In genomic region chr12:12704593-12705230, GRCh38 we compare ENCODE assay signal across 8 cellular contexts. TPM values are rescaled to one million over a fixed set of nuclear protein-coding genes. Genes with fewer than 3 reads are reported as not detected.
DNase-seq lines count a peak whose midpoint lies in the region; ATAC-seq and TF ChIP-seq lines count a peak whose summit lies in the region.

No MANE protein-coding gene starts in this region.

- H3K27ac Mint-ChIP-seq in activated CD4-positive, alpha-beta memory T cell treated with anti-CD3 and anti-CD28 coated beads for 36 hours = no peak overlapping the region
- no peak overlapping the region for H3K27ac Mint-ChIP-seq in activated CD4-positive, alpha-beta memory T cell treated with anti-CD3 and anti-CD28 coated beads, Interleukin-2, amount 10 ng/mL, durations not matched to agents 7 days and 5 days
- no peak overlapping the region for H3K27ac Mint-ChIP-seq in GM23338

- TF ChIP-seq POLR2A in NB4 (IDR thresholded peaks at IDR 0.05; ENCODE audit: extremely low read depth, insufficient read length) (no peak), right lobe of liver (IDR thresholded peaks at IDR 0.05) (no peak)

- CTCF ChIA-PET in activated CD4-positive, alpha-beta memory T cell treated with anti-CD3 and anti-CD28 coated beads for 36 hours (lab: Charles Lee) = interaction anchor here (0.6 to 1.7 kb wide), 7 partner anchors 9 to 318 kb away, joined by 3 to 6 read pairs (median 4); no protein-coding TSS in a partner anchor
- CTCF ChIA-PET in activated CD4-positive, alpha-beta memory T cell treated with anti-CD3 and anti-CD28 coated beads, Interleukin-2, amount 10 ng/mL, durations not matched to agents 7 days and 5 days (lab: Charles Lee) = interaction anchor here (0.6 to 1.5 kb wide), 6 partner anchors 10 to 359 kb away, joined by 3 to 7 read pairs (median 4); no protein-coding TSS in a partner anchor

- H3K9me2 ChIP-seq in GM23338 (ENCODE audit: insufficient read depth) = no peaks in the 10 kb centered on the region

- H4K20me1 ChIP-seq in GM23338 (replicated peaks; ENCODE audit: insufficient read depth) = no peaks in the 10 kb centered on the region

- no peaks in the 10 kb centered on the region for H3F3A ChIP-seq in GM23338 (replicated peaks; ENCODE audit: low read depth)

- H3K4me3 ChIP-seq in GM23338 (no peak overlapping the region), NB4 (ENCODE audit: low read depth, low read length) (no peak overlapping the region), right lobe of liver (no peak overlapping the region), upper lobe of right lung (no peak overlapping the region)

- H2AFZ ChIP-seq in GM23338 = no peak overlapping the region

- H3K79me2 ChIP-seq in GM23338 (replicated peaks; ENCODE audit: insufficient read depth) = no peaks in the 10 kb centered on the region

- ATAC-seq in GM23338 (peak; percentile 97), right lobe of liver (peak; percentile 100), upper lobe of right lung (peak; percentile 99)

- no peak overlapping the region for H3K4me3 Mint-ChIP-seq in activated CD4-positive, alpha-beta memory T cell treated with anti-CD3 and anti-CD28 coated beads for 36 hours
- no peak overlapping the region for H3K4me3 Mint-ChIP-seq in activated CD4-positive, alpha-beta memory T cell treated with anti-CD3 and anti-CD28 coated beads, Interleukin-2, amount 10 ng/mL, durations not matched to agents 7 days and 5 days
- no peak overlapping the region for H3K4me3 Mint-ChIP-seq in GM23338

- H3K4me2 ChIP-seq in GM23338 = no peak overlapping the region

- no peaks in the 10 kb centered on the region for H3K27me3 Mint-ChIP-seq in activated CD4-positive, alpha-beta memory T cell treated with anti-CD3 and anti-CD28 coated beads for 36 hours
- no peaks in the 10 kb centered on the region for H3K27me3 Mint-ChIP-seq in activated CD4-positive, alpha-beta memory T cell treated with anti-CD3 and anti-CD28 coated beads, Interleukin-2, amount 10 ng/mL, durations not matched to agents 7 days and 5 days
- H3K27me3 Mint-ChIP-seq in GM23338 (ENCODE audit: insufficient read depth, low read depth, poor library complexity) = peaks cover 1% of the 10 kb centered on the region

- no peaks in the 10 kb centered on the region for H3K27me3 ChIP-seq in GM23338 (ENCODE audit: insufficient read depth)
- no peaks in the 10 kb centered on the region for H3K27me3 ChIP-seq in right lobe of liver
- H3K27me3 ChIP-seq in upper lobe of right lung = no peaks in the 10 kb centered on the region

- peak; percentile 34 for DNase-seq in activated CD4-positive, alpha-beta memory T cell treated with anti-CD3 and anti-CD28 coated beads for 36 hours
- no peak for DNase-seq in activated CD4-positive, alpha-beta memory T cell treated with anti-CD3 and anti-CD28 coated beads, Interleukin-2, amount 10 ng/mL, durations not matched to agents 7 days and 5 days
- DNase-seq in GM23338 (ENCODE audit: low spot score) (peak; percentile 96), NB4 (ENCODE audit: low read depth) (peak; percentile 86), SHP77 treated with DMSO at 0.1 percent for 48 hours (lab: John Stamatoyannopoulos, UW) (peak; percentile 17), dedifferentiated amniotic fluid mesenchymal stem cell (ENCODE audit: extremely low spot score) (peak; percentile 90), right lobe of liver (peak in 1 of 3 donors; percentile 67), upper lobe of right lung (no peak)

- no peaks in the 10 kb centered on the region for H3K36me3 Mint-ChIP-seq in activated CD4-positive, alpha-beta memory T cell treated with anti-CD3 and anti-CD28 coated beads for 36 hours
- peaks cover 14% of the 10 kb centered on the region for H3K36me3 Mint-ChIP-seq in activated CD4-positive, alpha-beta memory T cell treated with anti-CD3 and anti-CD28 coated beads, Interleukin-2, amount 10 ng/mL, durations not matched to agents 7 days and 5 days (ENCODE audit: low read depth)
- no peaks in the 10 kb centered on the region for H3K36me3 Mint-ChIP-seq in GM23338 (ENCODE audit: low read depth)

- H3K9me3 Mint-ChIP-seq in activated CD4-positive, alpha-beta memory T cell treated with anti-CD3 and anti-CD28 coated beads for 36 hours = no peaks in the 10 kb centered on the region
- no peaks in the 10 kb centered on the region for H3K9me3 Mint-ChIP-seq in activated CD4-positive, alpha-beta memory T cell treated with anti-CD3 and anti-CD28 coated beads, Interleukin-2, amount 10 ng/mL, durations not matched to agents 7 days and 5 days
- no peaks in the 10 kb centered on the region for H3K9me3 Mint-ChIP-seq in GM23338

- intact Hi-C loops in activated CD4-positive, alpha-beta memory T cell treated with anti-CD3 and anti-CD28 coated beads for 36 hours (cut with micrococcal nuclease) = loop anchor here (1.0 kb wide), 2 partner anchors 59 to 328 kb away; no protein-coding TSS in a partner anchor
- intact Hi-C loops in right lobe of liver (cut with DNase I) (no loop called here), upper lobe of right lung (cut with DNase I) (loop anchor here (10.0 kb wide), 1 partner anchor 330 kb away; no protein-coding TSS in a partner anchor)

- H3K4me1 ChIP-seq in GM23338 (ENCODE audit: insufficient read depth) = 0 out of 2 replicates have a peak, but pooled peaks cover 7% of the 10 kb centered on the region
- H3K4me1 ChIP-seq in right lobe of liver = peaks cover 0 to 8% (median 3%) of the 10 kb centered on the region in 4 donors
- H3K4me1 ChIP-seq in upper lobe of right lung = peaks cover 5% of the 10 kb centered on the region

- POLR2A ChIA-PET in activated CD4-positive, alpha-beta memory T cell treated with anti-CD3 and anti-CD28 coated beads for 36 hours (lab: Charles Lee) = interaction anchor here (0.7 kb wide), 1 partner anchor 212 kb away, joined by 3 read pairs; no protein-coding TSS in a partner anchor
- POLR2A ChIA-PET in activated CD4-positive, alpha-beta memory T cell treated with anti-CD3 and anti-CD28 coated beads, Interleukin-2, amount 10 ng/mL, durations not matched to agents 7 days and 5 days (lab: Charles Lee) = interaction anchor here (0.8 to 17.8 kb wide), 7 partner anchors 7 to 347 kb away, joined by 3 to 886 read pairs (median 3); partner anchors contain the start of gene CDKN1B

- TF ChIP-seq CTCF in GM23338 (conservative IDR thresholded peaks at IDR 0.05; ENCODE audit: low read depth in 2 of 2) (peak; percentile 100), NB4 (IDR thresholded peaks at IDR 0.05; ENCODE audit: low read depth, low read length) (peak; percentile 74), right lobe of liver (IDR thresholded peaks at IDR 0.05) (peak; percentile 91 to 100 (median 95)), upper lobe of right lung (IDR thresholded peaks at IDR 0.05) (peak; percentile 90)

- H3K36me3 ChIP-seq in GM23338 (ENCODE audit: insufficient read depth) (no peaks in the 10 kb centered on the region), right lobe of liver (no peaks in the 10 kb centered on the region), upper lobe of right lung (no peaks in the 10 kb centered on the region)

- H3K9me3 ChIP-seq in right lobe of liver = no peaks in the 10 kb centered on the region
- no peaks in the 10 kb centered on the region for H3K9me3 ChIP-seq in upper lobe of right lung

- no peak overlapping the region for H3K27ac ChIP-seq in GM23338 (ENCODE audit: low read depth)
- H3K27ac ChIP-seq in right lobe of liver = peak overlapping the region in 2 of 3 donors; percentile 25 to 64
- no peak overlapping the region for H3K27ac ChIP-seq in upper lobe of right lung

- 33% methylated on average over 7 of the region's 7 CpGs for WGBS in right lobe of liver (ENCODE audit: insufficient coverage, low coverage, low lambda C conversion rate, missing lambda C conversion rate)

- peaks cover 29% of the 10 kb centered on the region for H3K4me1 Mint-ChIP-seq in activated CD4-positive, alpha-beta memory T cell treated with anti-CD3 and anti-CD28 coated beads for 36 hours (ENCODE audit: low read depth)
- H3K4me1 Mint-ChIP-seq in activated CD4-positive, alpha-beta memory T cell treated with anti-CD3 and anti-CD28 coated beads, Interleukin-2, amount 10 ng/mL, durations not matched to agents 7 days and 5 days = peaks cover 27% of the 10 kb centered on the region
- H3K4me1 Mint-ChIP-seq in GM23338 = peaks cover 22% of the 10 kb centered on the region; the same call in 2 of the 3 replicates

TF ChIP-seq in GM23338, 12 proteins besides CTCF, POLR2A, EP300 and RAD21 (continues in another document):
- TF ChIP-seq ETS1 (IDR thresholded peaks at IDR 0.05) = no peak

RNA-seq across cellular contexts. Expression of gene GPR19, which starts 8.7 kb away (rescaled TPM):
- total RNA-seq in activated CD4-positive, alpha-beta memory T cell treated with anti-CD3 and anti-CD28 coated beads for 36 hours = 10 to 100 TPM; 23.1 to 24.5 TPM
- 10 to 100 TPM; 18.6 to 20.1 TPM for total RNA-seq in activated CD4-positive, alpha-beta memory T cell treated with anti-CD3 and anti-CD28 coated beads, Interleukin-2, amount 10 ng/mL, durations not matched to agents 7 days and 5 days
- total RNA-seq in GM23338 (2014; rRNA removed; shearing (Covaris generic)) = 15.3 and 18.7 TPM in 2 replicates
- 12.1 and 14.3 TPM in 2 replicates for polyA plus RNA-seq in GM23338 (2016; fragmentation: Nextera tagmentation; extraction: Ambion mirVana)
- under 1 TPM in 1 of 6 experiments, not detected in 5; 0.11 TPM for total RNA-seq in right lobe of liver
- not detected for total RNA-seq in upper lobe of right lung

RNA-seq across cellular contexts. Expression of gene CDKN1B, which starts 12.5 kb away (rescaled TPM):
- 10 to 100 TPM; 52.4 to 52.8 TPM for total RNA-seq in activated CD4-positive, alpha-beta memory T cell treated with anti-CD3 and anti-CD28 coated beads for 36 hours
- total RNA-seq in activated CD4-positive, alpha-beta memory T cell treated with anti-CD3 and anti-CD28 coated beads, Interleukin-2, amount 10 ng/mL, durations not matched to agents 7 days and 5 days = 100 to 1,000 TPM; 164 to 166 TPM
- total RNA-seq in GM23338 (2014; rRNA removed; shearing (Covaris generic)) = 27.9 and 30.6 TPM in 2 replicates
- 9.3 and 9.5 TPM in 2 replicates for polyA plus RNA-seq in GM23338 (2016; fragmentation: Nextera tagmentation; extraction: Ambion mirVana)
- 10 to 100 TPM; 18.3 to 28.6 (median 24.5) TPM for total RNA-seq in right lobe of liver
- total RNA-seq in upper lobe of right lung = 51.4 TPM

Comparison
In these comparisons a context has a peak if more than half of its experiments do, and no peak if none do; other contexts are left out.
1. DNase-seq: peak in activated CD4-positive, alpha-beta memory T cell treated with anti-CD3 and anti-CD28 coated beads for 36 hours (single experiment), GM23338 (single experiment), NB4 (single experiment), SHP77 treated with DMSO at 0.1 percent for 48 hours (single experiment) and dedifferentiated amniotic fluid mesenchymal stem cell (single experiment); none in activated CD4-positive, alpha-beta memory T cell treated with anti-CD3 and anti-CD28 coated beads, Interleukin-2, amount 10 ng/mL, durations not matched to agents 7 days and 5 days (single experiment) and upper lobe of right lung (single experiment).
2. H3K27ac ChIP-seq: peak in right lobe of liver (2 of 3); none in GM23338 (single experiment) and upper lobe of right lung (single experiment).
3. RNA of gene GPR19, which starts 8.7 kb away (total RNA-seq): 23.1 to 24.5 TPM in activated CD4-positive, alpha-beta memory T cell treated with anti-CD3 and anti-CD28 coated beads for 36 hours, 18.6 to 20.1 TPM in activated CD4-positive, alpha-beta memory T cell treated with anti-CD3 and anti-CD28 coated beads, Interleukin-2, amount 10 ng/mL, durations not matched to agents 7 days and 5 days and 15.3 to 18.7 TPM in GM23338; not detected in upper lobe of right lung (single experiment) and 0.11 TPM in right lobe of liver; every median in the first group is over 10 times any median in the second.
4. intact Hi-C loops: an anchor here in activated CD4-positive, alpha-beta memory T cell treated with anti-CD3 and anti-CD28 coated beads for 36 hours (1.0 kb wide) and upper lobe of right lung (10.0 kb wide); none called in right lobe of liver.
5. Peak in every context shown above with its lines, with median percentiles within 50 percentile points of each other: ATAC-seq and CTCF ChIP-seq.